8 cellular contexts compared by ENCODE assay signal in the genomic region with DNA sequence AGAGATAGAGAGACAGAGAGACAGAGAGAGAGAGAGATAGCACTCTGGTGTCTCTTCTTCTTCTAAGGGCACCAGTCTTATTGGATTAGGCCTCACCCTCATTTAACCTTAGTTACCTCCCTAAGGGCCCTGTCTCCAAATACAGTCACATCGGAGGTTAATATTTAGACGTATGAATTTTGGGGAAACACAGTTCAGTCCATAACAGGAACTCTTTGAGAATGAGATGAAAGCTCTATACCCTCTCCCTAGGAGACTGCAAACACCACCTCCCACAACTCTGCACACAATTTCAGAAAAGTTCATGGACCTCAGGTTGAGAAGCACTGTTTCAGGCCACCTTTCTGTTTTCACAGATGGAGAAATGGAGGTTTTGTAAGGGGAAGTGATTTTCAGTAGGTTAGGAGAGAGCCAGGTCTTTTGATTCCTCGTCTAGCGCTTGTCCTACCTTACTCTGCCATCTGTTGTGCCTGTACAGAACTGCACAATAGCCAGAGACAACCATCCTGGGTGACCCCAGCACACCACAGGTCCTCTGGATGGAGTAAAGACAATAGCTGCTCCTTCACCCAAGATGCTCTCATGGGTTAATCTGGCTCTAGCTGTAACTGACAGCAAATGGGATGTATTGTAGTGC. TPM values are rescaled to one million over a fixed set of nuclear protein-coding genes. Genes with fewer than 3 reads are reported as not detected.
DNase-seq lines count a peak whose midpoint lies in the region; ATAC-seq and TF ChIP-seq lines count a peak whose summit lies in the region.

No MANE protein-coding gene starts in this region.

- H3K36me3 ChIP-seq in WERI-Rb-1 (no peaks in the 10 kb centered on the region), mucosa of descending colon (ENCODE audit: low read depth) (no peaks in the 10 kb centered on the region)

- H3K27ac ChIP-seq in WERI-Rb-1 = no peak overlapping the region

- H3K4me3 ChIP-seq in WERI-Rb-1 (ENCODE audit: low read depth, low read length) (no peak overlapping the region), mucosa of descending colon (no peak overlapping the region)

- TF ChIP-seq CTCF in WERI-Rb-1 (IDR thresholded peaks at IDR 0.05; ENCODE audit: low read depth, low read length) = peak; percentile 62
- no peak for TF ChIP-seq CTCF in mucosa of descending colon (IDR thresholded peaks at IDR 0.05)

- ATAC-seq in HG03025 (IDR thresholded peaks at IDR 0.05; ENCODE audit: low FRiP score, unreplicated experiment) (peak; percentile 49), mucosa of descending colon (peak; percentile 97), HG03457 (IDR thresholded peaks at IDR 0.05; ENCODE audit: unreplicated experiment) (no peak), GM21717 (IDR thresholded peaks at IDR 0.05; ENCODE audit: unreplicated experiment) (no peak)

- H3K9me3 ChIP-seq in WERI-Rb-1 (ENCODE audit: severe bottlenecking) (peaks cover under 1% of the 10 kb centered on the region), mucosa of descending colon (no peaks in the 10 kb centered on the region)

- intact Hi-C loops in mucosa of descending colon (cut with DNase I, micrococcal nuclease) = no loop called here

- peak; percentile 26 to 37 for DNase-seq in stimulated activated CD4-positive, alpha-beta T cell treated with anti-CD3 and anti-CD28 coated beads, Interleukin-2, amount 100 ng/mL, for 24 hours
- no peak for DNase-seq in stimulated activated CD4-positive, alpha-beta T cell treated with anti-CD3 and anti-CD28 coated beads, Interleukin-1b, Interleukin-23, amount 100 ng/mL, for 48 hours
- DNase-seq in WERI-Rb-1 (peak; percentile 29), mucosa of descending colon (peak in 1 of 3 donors; percentile 44), EL (no peak)

- no peaks in the 10 kb centered on the region for H3K27me3 ChIP-seq in WERI-Rb-1 (ENCODE audit: insufficient read depth, low read depth, severe bottlenecking)

- H3K4me1 ChIP-seq in mucosa of descending colon (ENCODE audit: low read depth) = no peaks in the 10 kb centered on the region

RNA-seq across cellular contexts. Expression of a gene that starts 32.1 kb away (rescaled TPM):
- total RNA-seq in mucosa of descending colon = 1 to 10 TPM; 1.9 to 6.1 (median 2.1) TPM

Comparison
In these comparisons a context has a peak if more than half of its experiments do, and no peak if none do; other contexts are left out.
1. DNase-seq: peak in stimulated activated CD4-positive, alpha-beta T cell treated with anti-CD3 and anti-CD28 coated beads, Interleukin-2, amount 100 ng/mL, for 24 hours (2 of 2) and WERI-Rb-1 (single experiment); none in stimulated activated CD4-positive, alpha-beta T cell treated with anti-CD3 and anti-CD28 coated beads, Interleukin-1b, Interleukin-23, amount 100 ng/mL, for 48 hours (single experiment) and EL (single experiment).
2. ATAC-seq: peak in HG03025 (single experiment) and mucosa of descending colon (single experiment); none in HG03457 (single experiment) and GM21717 (single experiment).